In genomic region chr6:30358340-30358679, GRCh38 we compare ENCODE assay signal across 9 cellular contexts. TPM values are rescaled to one million over a fixed set of nuclear protein-coding genes. Genes with fewer than 3 reads are reported as not detected.
A peak's percentile ranks its signal among the peaks of the same experiment; 100 is the strongest.
DNase-seq lines count a peak whose midpoint lies in the region; ATAC-seq and TF ChIP-seq lines count a peak whose summit lies in the region.
"Had no signal": no experiment of that assay in that cellular context is flagged by ENCODE, and none has a peak within 500 bp of the region (broad histone marks: within the 10 kb centered on the region; RNA-seq: fewer than 3 reads in every experiment).

No MANE protein-coding gene starts in this region.

- no peak overlapping the region for H3K23ac ChIP-seq in neuronal stem cell (ENCODE audit: low read depth, low read length, poor library complexity)

- peak overlapping the region; percentile 84 for H3K4me2 ChIP-seq in PC-3 (ENCODE audit: low read length)
- H3K4me2 ChIP-seq in neuronal stem cell (ENCODE audit: insufficient read depth, low read length, poor library complexity, severe bottlenecking): peak overlapping the region; percentile 77

- POLR2A ChIA-PET in CD8-positive, alpha-beta T cell (lab: Charles Lee): interaction anchor here (0.6 to 1.3 kb wide), 2 partner anchors 10 to 180 kb away, joined by 3 to 6 read pairs; no protein-coding TSS in a partner anchor
- POLR2A ChIA-PET in PC-3 (lab: Charles Lee; ENCODE audit: unreplicated experiment): no interaction called here

- no TSS peak for BruUV-seq in PC-3 (replicated peaks; lab: Mats Ljungman, UMichigan)

- no peaks in the 10 kb centered on the region for H3K9me2 ChIP-seq in PC-3 (replicated peaks; ENCODE audit: low read length)

- no peak overlapping the region for H2BK5ac ChIP-seq in neuronal stem cell (ENCODE audit: low read length)

- no peak for DNase-seq in CD8-positive, alpha-beta T cell
- peak; percentile 26 for DNase-seq in PC-3
- no peak for DNase-seq in fibroblast of pulmonary artery (ENCODE audit: low read depth)
- DNase-seq in neuronal stem cell (ENCODE audit: low spot score): no peak
- DNase-seq in stimulated activated CD4-positive, alpha-beta T cell treated with anti-CD3 and anti-CD28 coated beads, Interleukin-1b, Interleukin-23, amount 100 ng/mL, for 48 hours: no peak

- H3K9me3 ChIP-seq in CD8-positive, alpha-beta T cell (ENCODE audit: low read length): no peaks in the 10 kb centered on the region
- H3K9me3 ChIP-seq in PC-3 (ENCODE audit: low read length) (no peaks in the 10 kb centered on the region), neuronal stem cell (replicated peaks in 1 of 2; ENCODE audit: control insufficient read depth in 2 of 2, insufficient read depth in 1 of 2, low read depth in 1 of 2, low read length in 2 of 2) (peaks cover 0 to 3% of the 10 kb centered on the region in 2 donors)

- H2BK12ac ChIP-seq in neuronal stem cell (ENCODE audit: low read length): no peak overlapping the region

- H3K4me3 Mint-ChIP-seq in CD8-positive, alpha-beta T cell: no peak overlapping the region

- H3K14ac ChIP-seq in neuronal stem cell (ENCODE audit: low read length): no peak overlapping the region

- no CpG with 5 or more reads among the region's 9 CpGs for WGBS in neuronal stem cell (ENCODE audit: extremely low coverage in 2 of 2, insufficient read length in 2 of 2, insufficient replicate concordance in 1 of 2), 2 donors

- H3K79me1 ChIP-seq in neuronal stem cell (ENCODE audit: low read depth, low read length): no peaks in the 10 kb centered on the region

- no peak overlapping the region for H4K91ac ChIP-seq in neuronal stem cell (ENCODE audit: low read depth, low read length, poor library complexity)

- no peak overlapping the region for H3K4ac ChIP-seq in neuronal stem cell (ENCODE audit: low read length)

- intact Hi-C loops in CD8-positive, alpha-beta T cell (cut with DNase I, micrococcal nuclease): loop anchor here in 1 of 2 experiments (10.0 kb wide), 1 partner anchor 376 kb away; no protein-coding TSS in a partner anchor
- intact Hi-C loops in PC-3 (cut with micrococcal nuclease): loop anchor here (5.0 kb wide), 2 partner anchors 79 to 121 kb away; no protein-coding TSS in a partner anchor

- no peak overlapping the region for H4K8ac ChIP-seq in neuronal stem cell (ENCODE audit: low read depth, low read length)

- no peaks in the 10 kb centered on the region for H3K36me3 Mint-ChIP-seq in CD8-positive, alpha-beta T cell

- H2AFZ ChIP-seq in PC-3 (ENCODE audit: low read length) (peak overlapping the region; percentile 85; the same call in 1 of the 2 replicates), neuronal stem cell (ENCODE audit: low read length) (no peak overlapping the region)

- H3K27me3 ChIP-seq in CD8-positive, alpha-beta T cell (ENCODE audit: insufficient read depth, low read length): no peaks in the 10 kb centered on the region
- H3K27me3 ChIP-seq in PC-3 (ENCODE audit: low read length): peaks cover 47% of the 10 kb centered on the region
- peaks cover 0 to 73% (median 9%) of the 10 kb centered on the region in 3 experiments for H3K27me3 ChIP-seq in neuronal stem cell (ENCODE audit: control insufficient read depth in 3 of 3, insufficient read depth in 3 of 3, low read depth in 1 of 3, low read length in 3 of 3)

- no peak overlapping the region for H2BK15ac ChIP-seq in neuronal stem cell (ENCODE audit: low read length)

- no peak overlapping the region for H3K4me3 ChIP-seq in CD8-positive, alpha-beta T cell (ENCODE audit: low read depth, low read length)
- H3K4me3 ChIP-seq in PC-3 (ENCODE audit: low read length): peak overlapping the region; percentile 66
- H3K4me3 ChIP-seq in fibroblast of pulmonary artery (replicated peaks; ENCODE audit: low read depth, low read length): peak overlapping the region; percentile 59
- H3K4me3 ChIP-seq in neuronal stem cell (ENCODE audit: low read length in 2 of 2): no peak overlapping the region

- H3K4me1 Mint-ChIP-seq in CD8-positive, alpha-beta T cell (ENCODE audit: low read depth): peaks cover 4% of the 10 kb centered on the region

- peaks cover 46% of the 10 kb centered on the region for H3K27me3 Mint-ChIP-seq in CD8-positive, alpha-beta T cell (ENCODE audit: low read depth)

- H3K27ac ChIP-seq in CD8-positive, alpha-beta T cell (ENCODE audit: low read depth, low read length): no peak overlapping the region
- no peak overlapping the region for H3K27ac ChIP-seq in PC-3 (ENCODE audit: low read length)
- H3K27ac ChIP-seq in neuronal stem cell (replicated peaks; ENCODE audit: low read length): no peak overlapping the region
- H3K27ac ChIP-seq: heart right ventricle had no signal

- ATAC-seq in CD8-positive, alpha-beta T cell: peak; percentile 26
- ATAC-seq in PC-3 (peak; percentile 77), HG03378 (IDR thresholded peaks at IDR 0.05; ENCODE audit: unreplicated experiment) (no peak), GM18520 (IDR thresholded peaks at IDR 0.05; ENCODE audit: unreplicated experiment) (no peak), GM19455 (IDR thresholded peaks at IDR 0.05; ENCODE audit: unreplicated experiment) (no peak)

- H3K9ac ChIP-seq in PC-3 (ENCODE audit: low read length) (no peak overlapping the region), neuronal stem cell (ENCODE audit: low read depth, low read length, poor library complexity) (no peak overlapping the region)

- H4K20me1 ChIP-seq in PC-3 (ENCODE audit: low read length): no peaks in the 10 kb centered on the region

- no peak overlapping the region for H2AK5ac ChIP-seq in neuronal stem cell (ENCODE audit: low read depth, low read length)

- H3K18ac ChIP-seq in neuronal stem cell (ENCODE audit: low read length): no peak overlapping the region

- no peaks in the 10 kb centered on the region for H3K79me2 ChIP-seq in PC-3 (ENCODE audit: low read length)

- H3F3A ChIP-seq in PC-3 (ENCODE audit: low read length, unreplicated experiment): no peaks in the 10 kb centered on the region

- H3K27ac Mint-ChIP-seq in CD8-positive, alpha-beta T cell: no peak overlapping the region

- H3K36me3 ChIP-seq in CD8-positive, alpha-beta T cell (ENCODE audit: insufficient read depth, low read length): no peaks in the 10 kb centered on the region
- H3K36me3 ChIP-seq in PC-3 (ENCODE audit: low read depth, low read length) (no peaks in the 10 kb centered on the region), neuronal stem cell (replicated peaks in 1 of 2; ENCODE audit: control insufficient read depth in 2 of 2, insufficient read depth in 2 of 2, low read length in 2 of 2) (no peaks in the 10 kb centered on the region)
- H3K36me3 ChIP-seq: heart right ventricle had no signal

- CTCF ChIA-PET in CD8-positive, alpha-beta T cell (lab: Charles Lee): interaction anchor here (0.7 to 3.5 kb wide), 15 partner anchors 7 to 150 kb away, joined by 3 to 23 read pairs (median 4); no protein-coding TSS in a partner anchor
- CTCF ChIA-PET in PC-3 (lab: Charles Lee): interaction anchor here (0.6 kb wide), 1 partner anchor 41 kb away, joined by 3 read pairs; no protein-coding TSS in a partner anchor

- TF ChIP-seq CTCF in CD8-positive, alpha-beta T cell (IDR thresholded peaks at IDR 0.05): no peak
- TF ChIP-seq CTCF in PC-3 (conservative IDR thresholded peaks at IDR 0.05; ENCODE audit: low read depth, low read length) (no peak), fibroblast of pulmonary artery (IDR thresholded peaks at IDR 0.05; ENCODE audit: low read length, missing control alignments) (no peak)

- no peak overlapping the region for H2BK120ac ChIP-seq in neuronal stem cell (ENCODE audit: low read depth, low read length)

- no peaks in the 10 kb centered on the region for H3K9me3 Mint-ChIP-seq in CD8-positive, alpha-beta T cell

- H3K4me1 ChIP-seq in CD8-positive, alpha-beta T cell (ENCODE audit: insufficient read depth, low read length): peaks cover 4% of the 10 kb centered on the region
- H3K4me1 ChIP-seq in PC-3 (ENCODE audit: insufficient read depth, low read length) (no peaks in the 10 kb centered on the region; the same call in 1 of the 2 replicates), neuronal stem cell (ENCODE audit: control insufficient read depth in 2 of 2, insufficient read depth in 1 of 2, low read depth in 1 of 2, low read length in 2 of 2) (peaks cover 0 to 2% of the 10 kb centered on the region in 2 donors)

RNA-seq across cellular contexts. Expression of gene RPP21, which starts 13.4 kb away (rescaled TPM):
- 10 to 100 TPM; 51.0 to 52.4 TPM for total RNA-seq in CD8-positive, alpha-beta T cell
- total RNA-seq in PC-3 (2014; rRNA removed): 151 and 161 TPM in 2 replicates
- 140 TPM for polyA plus RNA-seq in neuronal stem cell (2013, experiment 1 of 2)
- 136 TPM for polyA plus RNA-seq in neuronal stem cell (2013, experiment 2 of 2)

RNA-seq across cellular contexts. Expression of gene TRIM39, which starts 31.6 kb away (rescaled TPM):
- 10 to 100 TPM; 50.7 to 58.5 TPM for total RNA-seq in CD8-positive, alpha-beta T cell
- 17.9 and 24.8 TPM in 2 replicates for total RNA-seq in PC-3 (2014; rRNA removed)
- polyA plus RNA-seq in neuronal stem cell (2013, experiment 1 of 2): 8.9 TPM
- polyA plus RNA-seq in neuronal stem cell (2013, experiment 2 of 2): 7.8 TPM

Comparison
In these comparisons a context has a peak if more than half of its experiments do, and no peak if none do; other contexts are left out.
1. ATAC-seq: peak in CD8-positive, alpha-beta T cell (single experiment) and PC-3 (single experiment); none in HG03378 (single experiment), GM18520 (single experiment) and GM19455 (single experiment).
2. H3K4me3 ChIP-seq: peak in PC-3 (single experiment) and fibroblast of pulmonary artery (single experiment); none in CD8-positive, alpha-beta T cell (single experiment) and neuronal stem cell (0 of 2).